Comparison of ENCODE assay signal across 8 cellular contexts in the genomic region with DNA sequence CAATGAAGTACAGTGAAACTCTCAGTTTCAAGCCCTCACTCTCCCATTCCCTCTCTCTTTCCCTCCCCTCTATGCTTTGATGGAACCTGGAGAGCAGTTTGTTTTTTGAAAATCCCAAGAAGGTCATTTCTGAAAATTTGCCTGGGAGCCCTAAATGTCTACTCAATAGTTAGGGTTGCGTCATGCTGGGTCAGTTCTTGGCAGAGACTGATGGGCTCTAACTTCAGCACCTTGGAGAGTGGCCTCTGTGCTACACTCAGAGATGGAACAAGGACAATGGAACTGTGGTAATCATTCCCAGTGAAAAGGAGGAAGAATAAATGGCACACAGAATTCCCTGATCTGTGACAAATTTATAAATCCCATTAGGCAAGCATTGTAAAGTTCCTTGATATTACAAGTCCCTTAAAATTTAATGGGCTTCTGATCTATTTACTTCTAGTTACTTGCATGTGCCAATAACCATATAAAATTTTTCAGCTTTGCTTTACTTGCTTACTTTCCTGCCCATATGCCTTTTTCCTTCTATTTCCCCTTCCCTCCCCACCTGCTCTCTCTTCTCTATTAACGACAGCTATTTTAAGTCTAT.
DNase-seq lines count a peak whose midpoint lies in the region; ATAC-seq, FAIRE-seq and TF ChIP-seq lines count a peak whose summit lies in the region.
"Had no signal": no experiment of that assay in that cellular context is flagged by ENCODE, and none has a peak within 500 bp of the region (broad histone marks: within the 10 kb centered on the region; RNA-seq: fewer than 3 reads in every experiment).

No MANE protein-coding gene starts in this region.

- H3K27me3 ChIP-seq in HAP-1 (ENCODE audit: low read depth) (no peaks in the 10 kb centered on the region), pancreas (no peaks in the 10 kb centered on the region)

- intact Hi-C loops in pancreas (cut with DNase I) = no loop called here

- in situ Hi-C loops in HAP-1 (cut with MboI; ENCODE audit: low sequenced_read_pairs) = no loop called here

- TF ChIP-seq CTCF in pancreas (IDR thresholded peaks at IDR 0.05) = no peak

- H3K4me3 ChIP-seq in HAP-1 (no peak overlapping the region), pancreas (no peak overlapping the region)

- H3K4me1 ChIP-seq in HAP-1 (no peaks in the 10 kb centered on the region), pancreas (no peaks in the 10 kb centered on the region)

- no peak for FAIRE-seq in pancreas (lab: Jason Lieb, UNC)

- no peaks in the 10 kb centered on the region for H3K9me3 ChIP-seq in HAP-1
- H3K9me3 ChIP-seq in pancreas = no peaks in the 10 kb centered on the region

- 9 to 10% methylated on average over 2 of the region's 2 CpGs for WGBS in pancreas, 2 donors

- H3K27ac ChIP-seq in pancreas = no peak overlapping the region

- H3K36me3 ChIP-seq in HAP-1 (replicated peaks) = no peaks in the 10 kb centered on the region
- no peaks in the 10 kb centered on the region for H3K36me3 ChIP-seq in pancreas

- DNase-seq in HAP-1 (ENCODE audit: low spot score in 2 of 2) (peak; percentile 24 to 68), NOMO-1 treated with DMSO at 0.1 percent for 48 hours (lab: John Stamatoyannopoulos, UW; ENCODE audit: unreplicated experiment) (peak; percentile 31), pancreas (peak in 4 of 6 donors; percentile 23 to 64 (median 43)), NCI-H128 (lab: John Stamatoyannopoulos, UW; ENCODE audit: unreplicated experiment) (no peak)
- DNase-seq in activated T-cell treated with anti-CD3 and anti-CD28 coated beads, Interleukin-2, amount 50 U/mL, for 48 hours = no peak

- ATAC-seq in esophagus mucosa (peak; percentile 55), pancreas (peak; percentile 73 to 90 (median 80)), GM19467 (IDR thresholded peaks at IDR 0.05; ENCODE audit: unreplicated experiment) (no peak)
- ATAC-seq: left colon had no signal

Comparison
In these comparisons a context has a peak if more than half of its experiments do, and no peak if none do; other contexts are left out.
1. DNase-seq: peak in HAP-1 (2 of 2), NOMO-1 treated with DMSO at 0.1 percent for 48 hours (single experiment) and pancreas (4 of 6); none in NCI-H128 (single experiment) and activated T-cell treated with anti-CD3 and anti-CD28 coated beads, Interleukin-2, amount 50 U/mL, for 48 hours (0 of 2).